9 cellular contexts compared by ENCODE assay signal in the genomic region with DNA sequence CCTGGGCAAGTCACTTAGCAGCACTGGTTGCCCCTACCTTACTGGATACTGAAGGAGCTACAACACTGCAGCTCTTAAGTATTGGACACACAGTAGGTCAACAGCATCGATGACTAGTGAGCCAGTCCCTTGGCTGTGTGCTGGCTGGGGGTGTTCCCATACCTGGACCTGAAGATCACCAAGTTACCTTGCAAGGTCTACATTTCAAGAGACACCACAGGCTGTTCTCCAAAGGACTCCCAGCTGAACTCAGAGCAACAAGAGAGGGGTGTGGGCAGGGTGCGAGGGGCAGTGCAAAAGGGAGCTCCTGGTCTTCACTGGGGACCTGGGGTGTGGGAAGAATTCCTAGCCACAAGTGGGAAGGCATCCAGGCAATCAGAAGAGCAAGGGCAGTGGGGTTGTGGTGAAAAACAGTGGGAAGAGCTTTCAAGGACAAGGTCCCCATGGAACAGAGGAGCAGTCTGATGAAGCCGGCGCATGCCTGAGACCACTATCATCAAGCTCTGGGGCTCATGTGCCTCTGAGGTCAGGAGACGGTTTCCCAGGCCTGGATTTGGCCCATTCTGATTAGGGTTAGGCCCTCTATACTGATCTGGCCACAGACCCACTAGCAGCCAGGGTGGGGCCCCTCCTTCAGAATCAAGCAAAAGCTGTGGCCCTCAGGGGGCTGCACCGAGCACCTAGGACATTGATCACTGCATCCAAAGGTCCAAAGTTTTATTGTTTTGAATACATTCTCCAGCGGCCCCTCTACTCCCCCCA. TPM values are rescaled to one million over a fixed set of nuclear protein-coding genes. Genes with fewer than 3 reads are reported as not detected.
A peak's percentile ranks its signal among the peaks of the same experiment; 100 is the strongest.
DNase-seq lines count a peak whose midpoint lies in the region; ATAC-seq and TF ChIP-seq lines count a peak whose summit lies in the region.
"Had no signal": no experiment of that assay in that cellular context is flagged by ENCODE, and none has a peak within 500 bp of the region (broad histone marks: within the 10 kb centered on the region; RNA-seq: fewer than 3 reads in every experiment).

No MANE protein-coding gene starts in this region.

- TF ChIP-seq EP300 in stomach (IDR thresholded peaks at IDR 0.05), result no peak

- peaks cover 41 to 82% (median 59%) of the 10 kb centered on the region in 4 donors for H3K4me1 ChIP-seq in stomach

- 69 to 80% (median 70%) methylated on average over 6 to 7 of the region's 7 CpGs for WGBS in stomach, 5 donors

- ATAC-seq in GM18870 (IDR thresholded peaks at IDR 0.05; ENCODE audit: unreplicated experiment) (no peak), HG02938 (IDR thresholded peaks at IDR 0.05; ENCODE audit: unreplicated experiment) (no peak)
- ATAC-seq: stimulated activated memory B cell treated with anti-CD40 and anti-IgM and Interleukin-4, amounts not matched to agents 10 μg/mL and 1 μg/mL and 100 μg/mL, for 72 hours had no signal

- no peak for TF ChIP-seq POLR2A in stomach (IDR thresholded peaks at IDR 0.05)

- no peaks in the 10 kb centered on the region for H3K36me3 Mint-ChIP-seq in endothelial cell (ENCODE audit: low read depth, unreplicated experiment)

- H3K4me1 Mint-ChIP-seq in endothelial cell (ENCODE audit: unreplicated experiment), result peaks cover 43% of the 10 kb centered on the region

- no peak for DNase-seq in SK-N-MC (ENCODE audit: low read depth, low spot score)
- DNase-seq in endothelial cell (ENCODE audit: low spot score), result no peak
- DNase-seq in stomach, result no peak
- DNase-seq in GM19240 (ENCODE audit: insufficient read length, low spot score), result no peak
- DNase-seq: effector memory CD4-positive, alpha-beta T cell; NCI-H187 treated with DMSO at 0.1 percent for 48 hours had no signal

- TF ChIP-seq CTCF in endothelial cell (IDR thresholded peaks at IDR 0.05; ENCODE audit: unreplicated experiment) (no peak), stomach (IDR thresholded peaks at IDR 0.05) (no peak)

- peak overlapping the region; percentile 42 for H3K27ac Mint-ChIP-seq in endothelial cell (ENCODE audit: unreplicated experiment)
- H3K27ac Mint-ChIP-seq: stimulated activated memory B cell treated with anti-CD40 and anti-IgM and Interleukin-4, amounts not matched to agents 10 μg/mL and 1 μg/mL and 100 μg/mL, for 72 hours had no signal

- no peaks in the 10 kb centered on the region for H3K27me3 ChIP-seq in stomach

- H3K4me3 ChIP-seq in SK-N-MC (no peak overlapping the region), stomach (no peak overlapping the region)

- H3K27ac ChIP-seq in SK-N-MC (peak overlapping the region; percentile 83), stomach (peak overlapping the region in 4 of 5 donors; percentile 48 to 97 (median 83))

- peaks cover 26% of the 10 kb centered on the region for H3K27me3 Mint-ChIP-seq in endothelial cell (ENCODE audit: unreplicated experiment)
- H3K27me3 Mint-ChIP-seq: stimulated activated memory B cell treated with anti-CD40 and anti-IgM and Interleukin-4, amounts not matched to agents 10 μg/mL and 1 μg/mL and 100 μg/mL, for 72 hours had no signal

- no peaks in the 10 kb centered on the region for H3K9me3 Mint-ChIP-seq in endothelial cell (ENCODE audit: unreplicated experiment)
- H3K9me3 Mint-ChIP-seq: stimulated activated memory B cell treated with anti-CD40 and anti-IgM and Interleukin-4, amounts not matched to agents 10 μg/mL and 1 μg/mL and 100 μg/mL, for 72 hours had no signal

- no peaks in the 10 kb centered on the region for H3K9me3 ChIP-seq in SK-N-MC (ENCODE audit: low read depth, low read length)
- H3K9me3 ChIP-seq in stomach, result no peaks in the 10 kb centered on the region

- H3K36me3 ChIP-seq in SK-N-MC (ENCODE audit: insufficient read depth, low read length) (peaks cover 18% of the 10 kb centered on the region), stomach (peaks cover 17 to 36% (median 26%) of the 10 kb centered on the region in 4 donors)

- H3K4me3 Mint-ChIP-seq in endothelial cell (ENCODE audit: unreplicated experiment), result no peak overlapping the region
- H3K4me3 Mint-ChIP-seq: stimulated activated memory B cell treated with anti-CD40 and anti-IgM and Interleukin-4, amounts not matched to agents 10 μg/mL and 1 μg/mL and 100 μg/mL, for 72 hours had no signal

- H3K9ac ChIP-seq in SK-N-MC (ENCODE audit: insufficient read length), result no peak overlapping the region

- intact Hi-C loops in stomach (cut with DNase I; ENCODE audit: low total_unique reads), result loop anchor here (5.0 kb wide), 1 partner anchor 40 kb away; no protein-coding TSS in a partner anchor

RNA-seq across cellular contexts. Expression of gene GSK3A, which starts 4.6 kb away (rescaled TPM):
- 54.4 TPM for total RNA-seq in endothelial cell (ENCODE audit: unreplicated experiment)
- 10 to 100 TPM in 4 of 5 donors, 1 to 10 TPM in 1; 5.8 to 77.2 (median 22.6) TPM for total RNA-seq in stomach
- 10 to 100 TPM; 25.5 to 40.8 (median 35.0) TPM for polyA plus RNA-seq in stomach

RNA-seq across cellular contexts. Expression of gene ERF, which starts 7.9 kb away (rescaled TPM):
- total RNA-seq in endothelial cell (ENCODE audit: unreplicated experiment) (109 TPM), stomach (100 to 1,000 TPM in 1 of 5 donors, 10 to 100 TPM in 4; 11.6 to 118 (median 40.6) TPM)
- polyA plus RNA-seq in stomach, result 10 to 100 TPM; 12.9 to 36.5 (median 16.3) TPM

RNA-seq across cellular contexts. Expression of gene CIC, which starts 22.0 kb away (rescaled TPM):
- total RNA-seq in endothelial cell (ENCODE audit: unreplicated experiment) (85.7 TPM), stomach (10 to 100 TPM; 19.8 to 60.3 (median 39.1) TPM)
- 10 to 100 TPM; 15.4 to 31.8 (median 21.5) TPM for polyA plus RNA-seq in stomach

RNA-seq across cellular contexts. Expression of gene ZNF526, which starts 26.9 kb away (rescaled TPM):
- 13.9 TPM for total RNA-seq in endothelial cell (ENCODE audit: unreplicated experiment)
- total RNA-seq in stomach, result 10 to 100 TPM in 2 of 5 donors, 1 to 10 TPM in 3; 4.7 to 12.0 (median 6.8) TPM
- polyA plus RNA-seq in stomach, result 1 to 10 TPM; 2.4 to 3.7 (median 3.2) TPM

RNA-seq across cellular contexts. Expression of gene DEDD2, which starts 29.6 kb away (rescaled TPM):
- total RNA-seq in endothelial cell (ENCODE audit: unreplicated experiment) (27.1 TPM), stomach (100 to 1,000 TPM in 1 of 5 donors, 10 to 100 TPM in 4; 16.7 to 195 (median 43.8) TPM)
- polyA plus RNA-seq in stomach, result 10 to 100 TPM; 20.8 to 35.9 (median 22.0) TPM
